9 cellular contexts compared by ENCODE assay signal in genomic region chr5:179795049-179795862, GRCh38. TPM values are rescaled to one million over a fixed set of nuclear protein-coding genes. Genes with fewer than 3 reads are reported as not detected.
DNase-seq lines count a peak whose midpoint lies in the region; ATAC-seq and TF ChIP-seq lines count a peak whose summit lies in the region.
"Had no signal": no experiment of that assay in that cellular context is flagged by ENCODE, and none has a peak within 500 bp of the region (broad histone marks: within the 10 kb centered on the region; RNA-seq: fewer than 3 reads in every experiment).

No MANE protein-coding gene starts in this region.

- no peak for TF ChIP-seq CTCF in right atrium auricular region (IDR thresholded peaks at IDR 0.05)

- H3K36me3 ChIP-seq in right atrium auricular region: peaks cover 30% of the 10 kb centered on the region

- TF ChIP-seq EP300 in Ishikawa (IDR thresholded peaks at IDR 0.05; ENCODE audit: borderline replicate concordance): no peak

- H3K4me3 Mint-ChIP-seq in activated CD8-positive, alpha-beta memory T cell treated with anti-CD3 and anti-CD28 coated beads, Interleukin-2, amount 10 ng/mL, durations not matched to agents 7 days and 5 days: peak overlapping the region; percentile 53

- peak; percentile 22 to 45 for DNase-seq in NCI-H2081 (lab: John Stamatoyannopoulos, UW)
- no peak for DNase-seq in NCI-H2081 treated with DMSO at 0.1 percent for 48 hours (lab: John Stamatoyannopoulos, UW)
- no peak for DNase-seq in activated CD8-positive, alpha-beta memory T cell treated with anti-CD3 and anti-CD28 coated beads, Interleukin-2, amount 10 ng/mL, durations not matched to agents 7 days and 5 days
- no peak for DNase-seq in right atrium auricular region (ENCODE audit: low spot score)

- no peak for ATAC-seq in activated CD8-positive, alpha-beta memory T cell treated with anti-CD3 and anti-CD28 coated beads, Interleukin-2, amount 10 ng/mL, durations not matched to agents 7 days and 5 days
- ATAC-seq in GM21381 (IDR thresholded peaks at IDR 0.05; ENCODE audit: unreplicated experiment): no peak
- ATAC-seq in HG03175 (IDR thresholded peaks at IDR 0.05; ENCODE audit: unreplicated experiment): no peak

- peaks cover 0 to 56% of the 10 kb centered on the region in 2 donors for H3K4me1 ChIP-seq in right atrium auricular region

- H3K27me3 Mint-ChIP-seq in activated CD8-positive, alpha-beta memory T cell treated with anti-CD3 and anti-CD28 coated beads, Interleukin-2, amount 10 ng/mL, durations not matched to agents 7 days and 5 days: no peaks in the 10 kb centered on the region

- H3K27ac ChIP-seq in right atrium auricular region (peak overlapping the region; percentile 78 to 84), skin epidermis (peak overlapping the region; percentile 40 to 91 (median 83))

- H3K4me3 ChIP-seq in right atrium auricular region (peak overlapping the region; percentile 54 to 64), skin epidermis (peak overlapping the region; percentile 49 to 72 (median 68))

- H3K27ac Mint-ChIP-seq in activated CD8-positive, alpha-beta memory T cell treated with anti-CD3 and anti-CD28 coated beads, Interleukin-2, amount 10 ng/mL, durations not matched to agents 7 days and 5 days: no peak overlapping the region

- CTCF ChIA-PET in activated CD8-positive, alpha-beta memory T cell treated with anti-CD3 and anti-CD28 coated beads, Interleukin-2, amount 10 ng/mL, durations not matched to agents 7 days and 5 days (lab: Charles Lee): interaction anchor here (0.7 to 5.1 kb wide), 14 partner anchors 11 to 148 kb away, joined by 3 to 49 read pairs (median 4); partner anchors contain the start of gene SQSTM1

- peaks cover 34% of the 10 kb centered on the region for H3K4me1 Mint-ChIP-seq in activated CD8-positive, alpha-beta memory T cell treated with anti-CD3 and anti-CD28 coated beads, Interleukin-2, amount 10 ng/mL, durations not matched to agents 7 days and 5 days

- no peaks in the 10 kb centered on the region for H3K27me3 ChIP-seq in right atrium auricular region

- peaks cover 8% of the 10 kb centered on the region for H3K36me3 Mint-ChIP-seq in activated CD8-positive, alpha-beta memory T cell treated with anti-CD3 and anti-CD28 coated beads, Interleukin-2, amount 10 ng/mL, durations not matched to agents 7 days and 5 days

- no peaks in the 10 kb centered on the region for H3K9me3 ChIP-seq in right atrium auricular region

- H3K9me3 Mint-ChIP-seq in activated CD8-positive, alpha-beta memory T cell treated with anti-CD3 and anti-CD28 coated beads, Interleukin-2, amount 10 ng/mL, durations not matched to agents 7 days and 5 days (ENCODE audit: low read depth): no peaks in the 10 kb centered on the region

- TF ChIP-seq RAD21 in Ishikawa (IDR thresholded peaks at IDR 0.05; ENCODE audit: low read depth): no peak

TF ChIP-seq in Ishikawa, 13 proteins besides CTCF, POLR2A, EP300 and RAD21:
- TF ChIP-seq MAX (IDR thresholded peaks at IDR 0.05): peak; percentile 32
- no peak for TF ChIP-seq USF1 (IDR thresholded peaks at IDR 0.05)
- no peak for TF ChIP-seq REST (IDR thresholded peaks at IDR 0.05; ENCODE audit: low read depth)
- TF ChIP-seq EGR1 (IDR thresholded peaks at IDR 0.05): no peak
- TF ChIP-seq ZBTB7A (IDR thresholded peaks at IDR 0.05; ENCODE audit: low read depth): 0 out of 2 replicates have a peak, but pooled peaks have one; percentile 4
- no peak for TF ChIP-seq YY1 (IDR thresholded peaks at IDR 0.05; ENCODE audit: low read depth)
TF ChIP-seq in Ishikawa: peak in this region for 2.

RNA-seq across cellular contexts. Expression of gene LTC4S, which starts 1.5 kb away (rescaled TPM):
- total RNA-seq in activated CD8-positive, alpha-beta memory T cell treated with anti-CD3 and anti-CD28 coated beads, Interleukin-2, amount 10 ng/mL, durations not matched to agents 7 days and 5 days: 1 to 10 TPM in 1 of 2 experiments, under 1 TPM in 1; 0.91 to 1.5 TPM
- total RNA-seq in right atrium auricular region: 10 to 100 TPM in 1 of 2 donors, 1 to 10 TPM in 1; 9.0 to 11.1 TPM
- total RNA-seq: Daoy had no signal

RNA-seq across cellular contexts. Expression of gene MGAT4B, which starts 11.4 kb away (rescaled TPM):
- total RNA-seq in activated CD8-positive, alpha-beta memory T cell treated with anti-CD3 and anti-CD28 coated beads, Interleukin-2, amount 10 ng/mL, durations not matched to agents 7 days and 5 days: 100 to 1,000 TPM; 100 to 116 TPM
- total RNA-seq in right atrium auricular region: 10 to 100 TPM; 71.7 to 77.1 TPM

RNA-seq across cellular contexts. Expression of gene SQSTM1, which starts 25.4 kb away (rescaled TPM):
- 100 to 1,000 TPM; 130 to 198 TPM for total RNA-seq in activated CD8-positive, alpha-beta memory T cell treated with anti-CD3 and anti-CD28 coated beads, Interleukin-2, amount 10 ng/mL, durations not matched to agents 7 days and 5 days
- 100 to 1,000 TPM; 379 to 436 TPM for total RNA-seq in right atrium auricular region

Comparison
In these comparisons a context has a peak if more than half of its experiments do, and no peak if none do; other contexts are left out.
1. DNase-seq: peak in NCI-H2081 (2 of 2); none in NCI-H2081 treated with DMSO at 0.1 percent for 48 hours (single experiment), activated CD8-positive, alpha-beta memory T cell treated with anti-CD3 and anti-CD28 coated beads, Interleukin-2, amount 10 ng/mL, durations not matched to agents 7 days and 5 days (single experiment) and right atrium auricular region (single experiment).